1 cellular context compared by ENCODE assay signal in genomic region chr9:130660683-130661460, GRCh38.
TF ChIP-seq lines count a peak whose summit lies in the region.

No MANE protein-coding gene starts in this region.

TF ChIP-seq in WTC11, 78 proteins besides CTCF, POLR2A, EP300 and RAD21 (continued from another document):
- TF ChIP-seq STAT6 (CRISPR knock-in tag; conservative IDR thresholded peaks at IDR 0.05; ENCODE audit: low read depth), result no peak
- no peak for TF ChIP-seq CREM (CRISPR knock-in tag; IDR thresholded peaks at IDR 0.05)
